7 cellular contexts compared by ENCODE assay signal in genomic region chr16:25126086-25126666, GRCh38. TPM values are rescaled to one million over a fixed set of nuclear protein-coding genes. Genes with fewer than 3 reads are reported as not detected.
DNase-seq lines count a peak whose midpoint lies in the region; ATAC-seq, FAIRE-seq and TF ChIP-seq lines count a peak whose summit lies in the region.
"Not testable (repeated sequence)": the region's sequence is repeated elsewhere in the genome, so short reads cannot be mapped to it uniquely, and the experiment has no call there.

No MANE protein-coding gene starts in this region.

- CTCF ChIA-PET in activated CD8-positive, alpha-beta T cell treated with anti-CD3 and anti-CD28 coated beads, Interleukin-2, amount 10 ng/mL, durations not matched to agents 7 days and 5 days (lab: Charles Lee), result interaction anchor here (0.6 to 2.9 kb wide), 14 partner anchors 10 to 376 kb away, joined by 3 to 43 read pairs (median 4); partner anchors contain the start of gene LCMT1
- CTCF ChIA-PET in GM12878 (lab: Yijun Ruan, JAX), result interaction anchor here (0.7 to 2.1 kb wide), 8 partner anchors 9 to 101 kb away, joined by 3 to 15 read pairs (median 4); no protein-coding TSS in a partner anchor

- not testable (repeated sequence) for H3K4me3 Mint-ChIP-seq in activated CD8-positive, alpha-beta T cell treated with anti-CD3 and anti-CD28 coated beads, Interleukin-2, amount 10 ng/mL, durations not matched to agents 7 days and 5 days

- H3K9ac ChIP-seq in GM12878 (ENCODE audit: control insufficient read depth, insufficient read depth, low read length), result not testable (repeated sequence)

- not testable (repeated sequence) for H3K27ac ChIP-seq in GM12878 (ENCODE audit: control insufficient read depth, insufficient read depth); lower lobe of right lung

- DNase-seq in DMS53 (lab: John Stamatoyannopoulos, UW), result peak; percentile 2
- peak; percentile 42 for DNase-seq in NCI-H226
- not testable (repeated sequence) for DNase-seq in activated CD8-positive, alpha-beta T cell treated with anti-CD3 and anti-CD28 coated beads, Interleukin-2, amount 10 ng/mL, durations not matched to agents 7 days and 5 days; GM12878 (ENCODE audit: low read depth, low spot score)
- DNase-seq in glomerular visceral epithelial cell (ENCODE audit: extremely low spot score), result peak; percentile 29
- peak; percentile 47 for DNase-seq in lower lobe of right lung
- peak; percentile 82 for DNase-seq in posterior vena cava (ENCODE audit: low spot score)

- not testable (repeated sequence) for H3K27me3 ChIP-seq in GM12878 (replicated peaks in 1 of 2; ENCODE audit: control insufficient read depth in 2 of 2, insufficient read depth in 2 of 2, low read length in 1 of 2); lower lobe of right lung (ENCODE audit: low read depth)

- in situ Hi-C loops in GM12878 (cut with MboI), result not testable (repeated sequence)

- not testable (repeated sequence) for TF ChIP-seq RAD21 in GM12878 (IDR thresholded peaks at IDR 0.05; ENCODE audit: insufficient read depth, low read depth, low read length)

- not testable (repeated sequence) for H3K27me3 Mint-ChIP-seq in activated CD8-positive, alpha-beta T cell treated with anti-CD3 and anti-CD28 coated beads, Interleukin-2, amount 10 ng/mL, durations not matched to agents 7 days and 5 days (ENCODE audit: low read depth)

- not testable (repeated sequence) for H2AFZ ChIP-seq in GM12878 (ENCODE audit: control insufficient read depth, low read depth, low read length)

- TF ChIP-seq EP300 in GM12878 (IDR thresholded peaks at IDR 0.05; ENCODE audit: borderline replicate concordance in 1 of 2, control insufficient read depth in 1 of 2, low read depth in 2 of 2, low read length in 2 of 2), result not testable (repeated sequence)

- H3K36me3 Mint-ChIP-seq in activated CD8-positive, alpha-beta T cell treated with anti-CD3 and anti-CD28 coated beads, Interleukin-2, amount 10 ng/mL, durations not matched to agents 7 days and 5 days (ENCODE audit: low read depth), result peaks cover 11% of the 10 kb centered on the region

- not testable (repeated sequence) for H3K36me3 ChIP-seq in GM12878 (ENCODE audit: control insufficient read depth in 2 of 2, insufficient read depth in 2 of 2, low read length in 1 of 2)
- peaks cover 30% of the 10 kb centered on the region for H3K36me3 ChIP-seq in lower lobe of right lung

- peak overlapping the region; percentile 5 for H3K27ac Mint-ChIP-seq in activated CD8-positive, alpha-beta T cell treated with anti-CD3 and anti-CD28 coated beads, Interleukin-2, amount 10 ng/mL, durations not matched to agents 7 days and 5 days

- not testable (repeated sequence) for BruUV-seq in GM12878 (replicated peaks; lab: Mats Ljungman, UMichigan)

- not testable (repeated sequence) for H3K9me3 Mint-ChIP-seq in activated CD8-positive, alpha-beta T cell treated with anti-CD3 and anti-CD28 coated beads, Interleukin-2, amount 10 ng/mL, durations not matched to agents 7 days and 5 days (ENCODE audit: insufficient read depth)

- H3K9me3 ChIP-seq in GM12878 (replicated peaks; ENCODE audit: control insufficient read depth, insufficient read depth, low read length); lower lobe of right lung: not testable (repeated sequence)

- RAD21 ChIA-PET in GM12878 (lab: Charles Lee; ENCODE audit: unreplicated experiment), result interaction anchor here (1.1 to 1.8 kb wide), 2 partner anchors 90 to 99 kb away, joined by 3 to 13 read pairs; partner anchors contain the start of gene AQP8

- TF ChIP-seq CTCF in GM12878 (IDR thresholded peaks at IDR 0.05 in 2 of 3, conservative IDR thresholded peaks at IDR 0.05 in 1 of 3; ENCODE audit: control insufficient read depth in 2 of 3, extremely low read depth in 1 of 3, insufficient read depth in 1 of 3, low read depth in 3 of 3, low read length in 3 of 3); lower lobe of right lung (IDR thresholded peaks at IDR 0.05): not testable (repeated sequence)

- POLR2A ChIA-PET in activated CD8-positive, alpha-beta T cell treated with anti-CD3 and anti-CD28 coated beads, Interleukin-2, amount 10 ng/mL, durations not matched to agents 7 days and 5 days (lab: Charles Lee), result interaction anchor here (2.0 kb wide), 1 partner anchor 15 kb away, joined by 4 read pairs; the partner anchor contains the start of gene LCMT1
- POLR2A ChIA-PET in GM12878 (lab: Charles Lee), result not testable (repeated sequence)

- not testable (repeated sequence) for H4K20me1 ChIP-seq in GM12878 (ENCODE audit: control insufficient read depth, insufficient read depth)

- intact Hi-C loops in GM12878 (cut with micrococcal nuclease; ENCODE audit: unreplicated experiment) (loop anchor here (1.0 kb wide), 2 partner anchors 72 to 99 kb away; no protein-coding TSS in a partner anchor), posterior vena cava (cut with DNase I) (loop anchor here in 1 of 2 donors (5.0 kb wide), 1 partner anchor 74 kb away; no protein-coding TSS in a partner anchor)
- intact Hi-C loops in lower lobe of right lung (cut with DNase I), result not testable (repeated sequence)

- SMC1A ChIA-PET in GM12878 (lab: Charles Lee; ENCODE audit: uncharacterized antibody, unreplicated experiment), result interaction anchor here (2.0 kb wide), 1 partner anchor 99 kb away, joined by 10 read pairs; no protein-coding TSS in a partner anchor

- WGBS in GM12878 (ENCODE audit: insufficient coverage, insufficient replicate concordance, low lambda C conversion rate, missing lambda C conversion rate), result 77% methylated on average over 13 of the region's 13 CpGs

- H3K4me1 ChIP-seq in GM12878 (ENCODE audit: control insufficient read depth, insufficient read depth, low read length); lower lobe of right lung: not testable (repeated sequence)

- H3K4me2 ChIP-seq in GM12878 (ENCODE audit: control insufficient read depth, insufficient read depth), result not testable (repeated sequence)

- TF ChIP-seq POLR2A in GM12878 (IDR thresholded peaks at IDR 0.05; ENCODE audit: low read depth, low read length), result not testable (repeated sequence)

- peaks cover 29% of the 10 kb centered on the region for H3K4me1 Mint-ChIP-seq in activated CD8-positive, alpha-beta T cell treated with anti-CD3 and anti-CD28 coated beads, Interleukin-2, amount 10 ng/mL, durations not matched to agents 7 days and 5 days (ENCODE audit: low read depth)

- not testable (repeated sequence) for H3K4me3 ChIP-seq in GM12878, lower lobe of right lung

- FAIRE-seq in GM12878 (lab: Jason Lieb, UNC), result peak; percentile 56

- ATAC-seq in activated CD8-positive, alpha-beta T cell treated with anti-CD3 and anti-CD28 coated beads, Interleukin-2, amount 10 ng/mL, durations not matched to agents 7 days and 5 days; GM12878: not testable (repeated sequence)
- peak; percentile 33 to 63 for ATAC-seq in lower lobe of right lung

- H3K79me2 ChIP-seq in GM12878 (ENCODE audit: control insufficient read depth, insufficient read depth, low read length), result not testable (repeated sequence)

RNA-seq across cellular contexts. Expression of gene LCMT1, which starts 14.6 kb away (rescaled TPM):
- total RNA-seq in activated CD8-positive, alpha-beta T cell treated with anti-CD3 and anti-CD28 coated beads, Interleukin-2, amount 10 ng/mL, durations not matched to agents 7 days and 5 days, result 10 to 100 TPM; 37.9 to 41.3 TPM
- total RNA-seq in GM12878 (2013; cell fraction: nucleolus; rRNA removed), result 45.0 and 52.6 TPM in 2 replicates
- 22.3 and 24.8 TPM in 2 replicates for total RNA-seq in GM12878 (2014; rRNA removed)
- total RNA-seq in GM12878 (2014; rRNA removed; fragmentation: Illumina TruSeq; extraction: Trizol), result 19.7 and 20.2 TPM in 2 replicates
- total RNA-seq in GM12878 (2021), result 35.6 and 37.0 TPM in 2 replicates
- polyA plus RNA-seq in GM12878 (2011; ENCODE audit: low read depth), result 29.4 TPM
- 31.2 and 36.2 TPM in 2 replicates for polyA plus RNA-seq in GM12878 (2011; rRNA removed)
- 25.4 and 27.3 TPM in 2 replicates for polyA plus RNA-seq in GM12878 (2011; cell fraction: cytosol; rRNA removed)
- polyA plus RNA-seq in GM12878 (2011; cell fraction: nucleus; rRNA removed), result 20.8 and 23.2 TPM in 2 replicates
- 30.4 and 37.0 TPM in 2 replicates for polyA plus RNA-seq in GM12878 (2012)
- 30.9 and 35.5 TPM in 2 replicates for polyA plus RNA-seq in GM12878 (2014; fragmentation: Illumina TruSeq; extraction: Trizol)
- polyA plus RNA-seq in GM12878 (2014; fragmentation: Nextera tagmentation; extraction: Ambion mirVana), result 10 to 100 TPM; 34.1 to 37.8 TPM
- 22.2 and 24.3 TPM in 2 replicates for polyA plus RNA-seq in GM12878 (2014; rRNA removed)
- 10 to 100 TPM; 45.6 to 51.2 TPM for polyA plus RNA-seq in GM12878 (2016; fragmentation: Nextera tagmentation; extraction: Ambion mirVana)
- 28.6 and 33.3 TPM in 2 replicates for polyA minus RNA-seq in GM12878 (2011; rRNA and poly(A)+ RNA removed)
- 14.2 and 15.3 TPM in 2 replicates for polyA minus RNA-seq in GM12878 (2011; cell fraction: cytosol; rRNA and poly(A)+ RNA removed)
- polyA minus RNA-seq in GM12878 (2011; cell fraction: nucleus; rRNA and poly(A)+ RNA removed), result 15.6 and 24.3 TPM in 2 replicates
- 35.7 TPM for total RNA-seq in lower lobe of right lung
- total RNA-seq in posterior vena cava, result 10 to 100 TPM; 23.2 to 26.5 TPM
